In the genomic region with DNA sequence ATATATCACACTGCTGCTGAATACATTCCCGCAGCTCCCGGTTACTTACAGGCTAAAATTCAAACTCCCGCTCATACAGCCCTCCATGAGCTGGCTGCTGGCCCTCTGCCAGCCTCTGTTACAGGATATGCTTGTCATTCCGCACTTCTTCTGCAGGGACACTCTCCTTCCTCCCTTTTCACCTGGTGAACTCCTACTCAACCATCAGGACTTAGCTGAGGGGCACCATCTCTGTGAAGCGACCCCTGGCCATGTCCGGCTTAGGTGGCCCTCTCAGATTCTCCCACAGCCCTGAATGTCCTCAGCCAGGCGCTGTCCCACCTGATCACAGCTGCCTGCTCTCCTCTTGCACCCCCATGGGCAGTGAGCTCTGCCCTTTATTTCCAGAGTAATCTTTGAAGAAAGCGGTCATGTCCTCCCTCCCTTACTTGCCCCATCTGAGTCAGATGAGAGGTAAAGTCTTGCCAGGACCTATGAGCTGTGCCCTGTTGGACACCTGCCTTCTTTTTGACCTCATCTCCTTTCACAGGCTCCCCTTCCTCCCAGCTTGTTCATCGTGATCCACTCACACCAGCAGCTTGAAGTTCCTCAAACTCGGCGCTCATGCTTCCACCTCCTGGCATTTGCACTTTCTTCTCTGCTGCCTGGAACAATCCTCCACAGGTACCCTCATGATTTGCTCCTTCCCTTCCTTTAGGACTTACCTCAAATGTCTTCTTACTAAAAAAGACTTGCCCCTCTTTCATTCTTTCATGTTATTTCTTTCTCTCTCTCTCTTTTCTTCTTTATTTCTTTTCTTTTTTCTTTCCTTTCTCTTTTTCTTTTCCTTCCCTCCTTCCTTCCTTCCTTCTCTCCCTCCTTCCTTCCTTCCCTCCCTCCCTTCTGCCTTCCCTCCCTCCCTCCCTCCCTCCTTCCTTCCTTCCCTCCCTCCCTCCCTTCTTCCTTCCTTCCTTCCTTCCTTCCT, we compare ENCODE assay signal across 20 cellular contexts. TPM values are rescaled to one million over a fixed set of nuclear protein-coding genes. Genes with fewer than 3 reads are reported as not detected.
DNase-seq lines count a peak whose midpoint lies in the region; ATAC-seq, FAIRE-seq and TF ChIP-seq lines count a peak whose summit lies in the region.
"Had no signal": no experiment of that assay in that cellular context is flagged by ENCODE, and none has a peak within 500 bp of the region (broad histone marks: within the 10 kb centered on the region; RNA-seq: fewer than 3 reads in every experiment).

No MANE protein-coding gene starts in this region.

- no peak for TF ChIP-seq EP300 in K562 (IDR thresholded peaks at IDR 0.05; ENCODE audit: low read length)

- intact Hi-C loops in MCF 10A (cut with micrococcal nuclease), result loop anchor here (5.0 kb wide), 1 partner anchor 46 kb away; no protein-coding TSS in a partner anchor
- intact Hi-C loops in breast epithelium (cut with DNase I; ENCODE audit: low total_unique reads), result no loop called here
- intact Hi-C loops in K562 (cut with micrococcal nuclease), result no loop called here

- DNase-seq in MCF 10A (ENCODE audit: unreplicated experiment) (peak; percentile 86), breast epithelium (ENCODE audit: low spot score in 2 of 2) (no peak), NCI-H510A (lab: John Stamatoyannopoulos, UW) (peak; percentile 17), K562 (ENCODE audit: extremely low read depth in 1 of 4, low spot score in 3 of 4) (peak in 2 of 4 experiments; percentile 19 to 35), kidney glomerular epithelial cell (lab: John Stamatoyannopoulos, UW) (no peak), osteoblast (ENCODE audit: insufficient read length, low spot score, missing footprints) (no peak), NCI-H1930 (lab: John Stamatoyannopoulos, UW) (no peak)
- no peak for DNase-seq in activated CD4-positive, alpha-beta T cell treated with anti-CD3 and anti-CD28 coated beads for 1 hour
- DNase-seq: activated effector memory CD4-positive, alpha-beta T cell treated with Interleukin-2 at 50 U/mL for 16 hours; effector memory CD8-positive, alpha-beta T cell; GOT3; heart right ventricle; natural killer cell; NCI-H1417; stimulated activated CD4-positive, alpha-beta T cell treated with anti-CD3 and anti-CD28 coated beads, Interleukin-4, amount 100 ng/mL, for 24 hours; uterus had no signal

- H3K4me3 ChIP-seq in breast epithelium, result no peak overlapping the region
- H3K4me3 ChIP-seq in K562, result no peak overlapping the region
- H3K4me3 ChIP-seq in osteoblast (ENCODE audit: insufficient read depth, low read length), result no peak overlapping the region
- H3K4me3 ChIP-seq: heart right ventricle, uterus had no signal

- no peak overlapping the region for H3K9ac ChIP-seq in K562 (ENCODE audit: insufficient read depth in 1 of 2, low read depth in 2 of 2, low read length in 2 of 2)

- no peak overlapping the region for H2AFZ ChIP-seq in K562 (ENCODE audit: low read depth, low read length)
- no peak overlapping the region for H2AFZ ChIP-seq in osteoblast (ENCODE audit: low read length)

- H3K4me2 ChIP-seq in K562 (ENCODE audit: insufficient read depth, low read length), result no peak overlapping the region
- no peak overlapping the region for H3K4me2 ChIP-seq in osteoblast (ENCODE audit: insufficient read depth, low read length)

- FAIRE-seq in K562 (lab: Jason Lieb, UNC), result no peak

- H3K9me3 ChIP-seq in breast epithelium (no peaks in the 10 kb centered on the region), K562 (replicated peaks; ENCODE audit: control insufficient read depth, insufficient read depth, low read depth, low read length) (no peaks in the 10 kb centered on the region), osteoblast (ENCODE audit: low read depth, low read length) (no peaks in the 10 kb centered on the region)
- H3K9me3 ChIP-seq: heart right ventricle, uterus had no signal

- H3K79me2 ChIP-seq in K562 (ENCODE audit: control insufficient read depth, insufficient read depth, low read length) (no peaks in the 10 kb centered on the region), osteoblast (ENCODE audit: insufficient read depth, low read length) (no peaks in the 10 kb centered on the region)

- POLR2A ChIA-PET in MCF 10A (lab: Yijun Ruan, JAX) (interaction anchor here (0.6 to 4.7 kb wide), 12 partner anchors 8 to 1343 kb away, joined by 3 to 22 read pairs (median 3); no protein-coding TSS in a partner anchor), K562 (lab: Yijun Ruan, JAX) (no interaction called here)

- H3K27me3 ChIP-seq in breast epithelium (peaks cover 4 to 32% of the 10 kb centered on the region in 2 donors), K562 (ENCODE audit: control insufficient read depth in 2 of 2, insufficient read depth in 2 of 2, low read length in 2 of 2) (peaks cover 36 to 45% of the 10 kb centered on the region in 2 experiments), osteoblast (ENCODE audit: insufficient read depth, low read length) (peaks cover 62% of the 10 kb centered on the region)

- H3K4me1 ChIP-seq in breast epithelium, result no peaks in the 10 kb centered on the region
- peaks cover 0 to 5% of the 10 kb centered on the region in 2 experiments; a peak in 2 of 5 replicates for H3K4me1 ChIP-seq in K562 (replicated peaks in 1 of 2; ENCODE audit: control insufficient read depth in 2 of 2, insufficient read depth in 2 of 2, low read length in 2 of 2)
- peaks cover 8% of the 10 kb centered on the region for H3K4me1 ChIP-seq in osteoblast (ENCODE audit: insufficient read depth, low read length)

- no peak for TF ChIP-seq CTCF in MCF 10A (IDR thresholded peaks at IDR 0.05; ENCODE audit: unreplicated experiment)
- TF ChIP-seq CTCF in breast epithelium (IDR thresholded peaks at IDR 0.05), result no peak
- no peak for TF ChIP-seq CTCF in K562 (IDR thresholded peaks at IDR 0.05 in 2 of 3, conservative IDR thresholded peaks at IDR 0.05 in 1 of 3; ENCODE audit: insufficient read depth in 2 of 3, low read depth in 1 of 3, low read length in 3 of 3)
- TF ChIP-seq CTCF in osteoblast (IDR thresholded peaks at IDR 0.05; ENCODE audit: extremely low read depth, low read depth, low read length), result no peak

- BruUV-seq in MCF 10A (replicated peaks; lab: Mats Ljungman, UMichigan) (no TSS peak), K562 (replicated peaks; lab: Mats Ljungman, UMichigan) (no TSS peak)

- H3K27ac ChIP-seq in breast epithelium, result no peak overlapping the region
- no peak overlapping the region for H3K27ac ChIP-seq in K562 (ENCODE audit: extremely low read depth, low read depth, low read length)
- no peak overlapping the region for H3K27ac ChIP-seq in osteoblast (ENCODE audit: low read depth, low read length)
- H3K27ac ChIP-seq: heart right ventricle, uterus had no signal

- TF ChIP-seq POLR2A in breast epithelium (IDR thresholded peaks at IDR 0.05) (no peak), K562 (conservative IDR thresholded peaks at IDR 0.05) (no peak)

- ATAC-seq in K562, result peak; percentile 64; the same call in 2 of the 3 replicates
- ATAC-seq: effector memory CD8-positive, alpha-beta T cell; heart right ventricle; natural killer cell; right cardiac atrium; stimulated activated memory B cell treated with anti-CD40 and anti-IgM and Interleukin-4, amounts not matched to agents 10 μg/mL and 1 μg/mL and 100 μg/mL, for 72 hours had no signal

- in situ Hi-C loops in K562 (cut with MboI), result no loop called here

- H3K27me3 Mint-ChIP-seq in MCF 10A (ENCODE audit: insufficient read depth, unreplicated experiment), result no peaks in the 10 kb centered on the region

- H3K4me1 Mint-ChIP-seq in MCF 10A (ENCODE audit: insufficient read depth, unreplicated experiment), result peaks cover 18% of the 10 kb centered on the region

- H4K20me1 ChIP-seq in K562 (replicated peaks; ENCODE audit: control insufficient read depth, insufficient read depth, low read length) (no peaks in the 10 kb centered on the region), osteoblast (ENCODE audit: insufficient read depth, low read length) (no peaks in the 10 kb centered on the region)

- TF ChIP-seq RAD21 in K562 (CRISPR knock-in tag; conservative IDR thresholded peaks at IDR 0.05 in 1 of 2, IDR thresholded peaks at IDR 0.05 in 1 of 2), result no peak

- CTCF ChIA-PET in MCF 10A (lab: Yijun Ruan, JAX) (interaction anchor here (0.5 to 4.3 kb wide), 7 partner anchors 13 to 556 kb away, joined by 3 to 35 read pairs (median 4); no protein-coding TSS in a partner anchor), K562 (lab: Yijun Ruan, JAX; ENCODE audit: low intra/inter-chr PET ratio) (no interaction called here)

- WGBS in K562 (ENCODE audit: insufficient coverage, low coverage, missing lambda C conversion rate), result 0% methylated on average over 11 of the region's 11 CpGs

- no peaks in the 10 kb centered on the region for H3K9me1 ChIP-seq in K562 (ENCODE audit: control insufficient read depth, insufficient read depth, low read length)

- H3K4me3 Mint-ChIP-seq in MCF 10A (ENCODE audit: unreplicated experiment), result peak overlapping the region; percentile 28
- H3K4me3 Mint-ChIP-seq: effector memory CD8-positive, alpha-beta T cell; natural killer cell; stimulated activated memory B cell treated with anti-CD40 and anti-IgM and Interleukin-4, amounts not matched to agents 10 μg/mL and 1 μg/mL and 100 μg/mL, for 72 hours; T-helper 1 cell treated with Interleukin-12 subunit alpha and Interleukin-12 subunit beta and Interleukin-4 antibody, amounts not matched to agents 30 μg/mL and 1 μg/mL, for 36 hours had no signal

- H3K27ac Mint-ChIP-seq in MCF 10A (ENCODE audit: low read depth, unreplicated experiment), result peak overlapping the region; percentile 50
- H3K27ac Mint-ChIP-seq: effector memory CD8-positive, alpha-beta T cell; natural killer cell; stimulated activated memory B cell treated with anti-CD40 and anti-IgM and Interleukin-4, amounts not matched to agents 10 μg/mL and 1 μg/mL and 100 μg/mL, for 72 hours; T-helper 1 cell treated with Interleukin-12 subunit alpha and Interleukin-12 subunit beta and Interleukin-4 antibody, amounts not matched to agents 30 μg/mL and 1 μg/mL, for 36 hours had no signal

- no peaks in the 10 kb centered on the region for H3K9me3 Mint-ChIP-seq in MCF 10A (ENCODE audit: unreplicated experiment)
- H3K9me3 Mint-ChIP-seq: effector memory CD8-positive, alpha-beta T cell; natural killer cell; stimulated activated memory B cell treated with anti-CD40 and anti-IgM and Interleukin-4, amounts not matched to agents 10 μg/mL and 1 μg/mL and 100 μg/mL, for 72 hours; T-helper 1 cell treated with Interleukin-12 subunit alpha and Interleukin-12 subunit beta and Interleukin-4 antibody, amounts not matched to agents 30 μg/mL and 1 μg/mL, for 36 hours had no signal

- H3K36me3 ChIP-seq in breast epithelium, result no peaks in the 10 kb centered on the region
- H3K36me3 ChIP-seq in K562 (ENCODE audit: control insufficient read depth, insufficient read depth, low read length), result no peaks in the 10 kb centered on the region
- no peaks in the 10 kb centered on the region for H3K36me3 ChIP-seq in osteoblast (ENCODE audit: insufficient read depth, low read length)
- H3K36me3 ChIP-seq: heart right ventricle, uterus had no signal

- H3K36me3 Mint-ChIP-seq in MCF 10A (ENCODE audit: insufficient read depth, unreplicated experiment), result no peaks in the 10 kb centered on the region
- H3K36me3 Mint-ChIP-seq: natural killer cell; stimulated activated memory B cell treated with anti-CD40 and anti-IgM and Interleukin-4, amounts not matched to agents 10 μg/mL and 1 μg/mL and 100 μg/mL, for 72 hours had no signal

RNA-seq across cellular contexts. Expression of a gene that starts 5.6 kb away (rescaled TPM):
- total RNA-seq in MCF 10A (2022) (0.28 and 0.34 TPM in 2 replicates), breast epithelium (1 to 10 TPM in 2 of 3 donors, not detected in 1; 2.0 to 6.4 TPM), K562 (2014; rRNA removed) (not detected in 2 replicates), K562 (2014; rRNA removed; fragmentation: Illumina TruSeq; extraction: Trizol) (not detected in 2 replicates), K562 (2015; rRNA removed; fragmentation: Illumina TruSeq; extraction: Trizol) (not detected in 2 replicates), K562 (2021) (not detected in 2 replicates), osteoblast (not detected in 2 replicates)
- not detected in 2 replicates for total RNA-seq in K562 (2011; cell fraction: chromatin; rRNA removed; ENCODE audit: low replicate concordance)
- not detected in 2 replicates for total RNA-seq in K562 (2011; cell fraction: nucleolus; rRNA removed)
- total RNA-seq in K562 (2011; cell fraction: nucleoplasm; rRNA removed), result not detected in 2 replicates
- polyA plus RNA-seq in K562 (2011; rRNA removed) (0.04 TPM in 1 of 2 replicates, not detected in the other), K562 (2014; fragmentation: Illumina TruSeq; extraction: Trizol) (not detected in 2 replicates), K562 (2014; fragmentation: Nextera tagmentation; extraction: Ambion mirVana) (not detected), K562 (2014; rRNA removed) (not detected in 2 replicates)
- not detected in 2 replicates for polyA plus RNA-seq in K562 (2011; cell fraction: cytosol; rRNA removed)
- not detected in 2 replicates for polyA plus RNA-seq in K562 (2011; cell fraction: nucleus; rRNA removed)
- not detected in 2 replicates for polyA plus RNA-seq in K562 (2012)
- not detected in 2 replicates for polyA minus RNA-seq in K562 (2011; rRNA and poly(A)+ RNA removed)
- polyA minus RNA-seq in K562 (2011; cell fraction: cytosol; rRNA and poly(A)+ RNA removed), result not detected in 2 replicates
- not detected in 2 replicates for polyA minus RNA-seq in K562 (2011; cell fraction: nucleus; rRNA and poly(A)+ RNA removed)
- total RNA-seq: heart right ventricle, liver, right cardiac atrium had no signal
- polyA plus RNA-seq: heart right ventricle, liver, right cardiac atrium had no signal

RNA-seq across cellular contexts. Expression of a gene that starts 39.7 kb away (rescaled TPM):
- total RNA-seq in MCF 10A (2022), result 37.0 and 45.4 TPM in 2 replicates
- 10 to 100 TPM; 41.0 to 57.7 (median 52.1) TPM for total RNA-seq in breast epithelium
- 2.6 and 8.7 TPM in 2 replicates for total RNA-seq in K562 (2011; cell fraction: chromatin; rRNA removed; ENCODE audit: low replicate concordance)
- 5.1 and 7.0 TPM in 2 replicates for total RNA-seq in K562 (2011; cell fraction: nucleolus; rRNA removed)
- total RNA-seq in K562 (2011; cell fraction: nucleoplasm; rRNA removed), result 9.4 and 11.9 TPM in 2 replicates
- total RNA-seq in K562 (2014; rRNA removed), result 58.8 and 103 TPM in 2 replicates
- total RNA-seq in K562 (2014; rRNA removed; fragmentation: Illumina TruSeq; extraction: Trizol), result 143 and 183 TPM in 2 replicates
- 107 and 122 TPM in 2 replicates for total RNA-seq in K562 (2015; rRNA removed; fragmentation: Illumina TruSeq; extraction: Trizol)
- total RNA-seq in K562 (2021), result 53.1 and 60.1 TPM in 2 replicates
- 40.0 and 82.4 TPM in 2 replicates for polyA plus RNA-seq in K562 (2011; rRNA removed)
- polyA plus RNA-seq in K562 (2011; cell fraction: cytosol; rRNA removed), result 5.2 and 13.6 TPM in 2 replicates
- 4.4 and 7.0 TPM in 2 replicates for polyA plus RNA-seq in K562 (2011; cell fraction: nucleus; rRNA removed)
- polyA plus RNA-seq in K562 (2012), result 66.9 and 88.4 TPM in 2 replicates
- 151 and 174 TPM in 2 replicates for polyA plus RNA-seq in K562 (2014; fragmentation: Illumina TruSeq; extraction: Trizol)
- polyA plus RNA-seq in K562 (2014; fragmentation: Nextera tagmentation; extraction: Ambion mirVana), result 100 to 1,000 TPM; 112 to 144 TPM
- polyA plus RNA-seq in K562 (2014; rRNA removed), result 142 and 214 TPM in 2 replicates
- polyA minus RNA-seq in K562 (2011; rRNA and poly(A)+ RNA removed), result 25.9 and 29.3 TPM in 2 replicates
- polyA minus RNA-seq in K562 (2011; cell fraction: cytosol; rRNA and poly(A)+ RNA removed), result 7.1 and 11.0 TPM in 2 replicates
- polyA minus RNA-seq in K562 (2011; cell fraction: nucleus; rRNA and poly(A)+ RNA removed), result 3.9 and 6.0 TPM in 2 replicates
- 93.0 and 95.2 TPM in 2 replicates for total RNA-seq in osteoblast

Comparison
In these comparisons a context has a peak if more than half of its experiments do, and no peak if none do; other contexts are left out.
1. DNase-seq: peak in MCF 10A (single experiment) and NCI-H510A (single experiment); none in breast epithelium (0 of 2), kidney glomerular epithelial cell (single experiment), osteoblast (single experiment), NCI-H1930 (0 of 2) and activated CD4-positive, alpha-beta T cell treated with anti-CD3 and anti-CD28 coated beads for 1 hour (single experiment).